ENCODE assay signal across 8 cellular contexts in genomic region chr12:113299619-113300237, GRCh38. TPM values are rescaled to one million over a fixed set of nuclear protein-coding genes. Genes with fewer than 3 reads are reported as not detected.
A peak's percentile ranks its signal among the peaks of the same experiment; 100 is the strongest.
DNase-seq lines count a peak whose midpoint lies in the region; ATAC-seq and TF ChIP-seq lines count a peak whose summit lies in the region.

No MANE protein-coding gene starts in this region.

- H2AFZ ChIP-seq in fibroblast of lung (ENCODE audit: low read length) = peak overlapping the region; percentile 30
- H2AFZ ChIP-seq in osteoblast (ENCODE audit: low read length) = peak overlapping the region; percentile 93

- no peaks in the 10 kb centered on the region for H3K9me3 ChIP-seq in Panc1 (ENCODE audit: control insufficient read depth, insufficient read depth, low read depth, low read length)
- H3K9me3 ChIP-seq in fibroblast of lung (ENCODE audit: control insufficient read depth, insufficient read depth, low read depth, low read length) = no peaks in the 10 kb centered on the region
- H3K9me3 ChIP-seq in osteoblast (ENCODE audit: low read depth, low read length) = no peaks in the 10 kb centered on the region

- TF ChIP-seq CTCF in Panc1 (IDR thresholded peaks at IDR 0.05) (no peak), fibroblast of lung (conservative IDR thresholded peaks at IDR 0.05 in 1 of 2, IDR thresholded peaks at IDR 0.05 in 1 of 2; ENCODE audit: low read depth in 1 of 2, low read length in 2 of 2) (no peak), osteoblast (IDR thresholded peaks at IDR 0.05; ENCODE audit: extremely low read depth, low read depth, low read length) (no peak)

- H3K36me3 ChIP-seq in Panc1 (ENCODE audit: control insufficient read depth, insufficient read depth, low read length) = no peaks in the 10 kb centered on the region
- H3K36me3 ChIP-seq in fibroblast of lung (ENCODE audit: control insufficient read depth, insufficient read depth, low read length) = no peaks in the 10 kb centered on the region
- H3K36me3 ChIP-seq in osteoblast (ENCODE audit: insufficient read depth, low read length) = peaks cover 7% of the 10 kb centered on the region

- ATAC-seq in Panc1 = peak; percentile 83
- no peak for ATAC-seq in GM19452 (IDR thresholded peaks at IDR 0.05; ENCODE audit: unreplicated experiment)
- ATAC-seq in GM21360 (IDR thresholded peaks at IDR 0.05; ENCODE audit: unreplicated experiment) = no peak

- DNase-seq in DMS79 treated with DMSO at 0.1 percent for 48 hours (lab: John Stamatoyannopoulos, UW) (peak; percentile 65), Panc1 (ENCODE audit: low read depth, low spot score) (peak; percentile 28), fibroblast of lung (ENCODE audit: low read depth in 2 of 2) (peak; percentile 81 to 87), osteoblast (ENCODE audit: insufficient read length, low spot score, missing footprints) (peak; percentile 99), cortex of kidney (lab: John Stamatoyannopoulos, UW) (no peak), NCI-H146 treated with DMSO at 0.1 percent for 48 hours (lab: John Stamatoyannopoulos, UW; ENCODE audit: unreplicated experiment) (no peak)

- CTCF ChIA-PET in Panc1 (lab: Charles Lee) = no interaction called here

- H3K4me1 ChIP-seq in Panc1 (ENCODE audit: control insufficient read depth, insufficient read depth, low read length) = peaks cover 8% of the 10 kb centered on the region
- peaks cover 12% of the 10 kb centered on the region for H3K4me1 ChIP-seq in fibroblast of lung (ENCODE audit: control insufficient read depth, extremely low read depth, insufficient read depth, low read length)
- peaks cover 14% of the 10 kb centered on the region for H3K4me1 ChIP-seq in osteoblast (ENCODE audit: insufficient read depth, low read length)

- H3K4me3 ChIP-seq in Panc1 (ENCODE audit: low read depth in 2 of 2, low read length in 2 of 2) (no peak overlapping the region), fibroblast of lung (replicated peaks in 1 of 4; ENCODE audit: control extremely low read depth in 1 of 4, insufficient read depth in 1 of 4, low read depth in 3 of 4, low read length in 4 of 4) (no peak overlapping the region), osteoblast (ENCODE audit: insufficient read depth, low read length) (peak overlapping the region; percentile 45)

- no peak overlapping the region for H3K27ac ChIP-seq in Panc1 (ENCODE audit: low read length)
- H3K27ac ChIP-seq in fibroblast of lung (ENCODE audit: insufficient read depth, low read length) = peak overlapping the region; percentile 59
- peak overlapping the region; percentile 70 for H3K27ac ChIP-seq in osteoblast (ENCODE audit: low read depth, low read length)

- no peaks in the 10 kb centered on the region for H3K27me3 ChIP-seq in Panc1 (ENCODE audit: control insufficient read depth, insufficient read depth, low read length)
- H3K27me3 ChIP-seq in fibroblast of lung (ENCODE audit: control insufficient read depth, insufficient read depth, low read length) = no peaks in the 10 kb centered on the region
- H3K27me3 ChIP-seq in osteoblast (ENCODE audit: insufficient read depth, low read length) = no peaks in the 10 kb centered on the region

- H4K20me1 ChIP-seq in fibroblast of lung (ENCODE audit: control insufficient read depth, extremely low read depth, insufficient read depth, low read length) = no peaks in the 10 kb centered on the region
- no peaks in the 10 kb centered on the region for H4K20me1 ChIP-seq in osteoblast (ENCODE audit: insufficient read depth, low read length)

- no TSS peak for BruUV-seq in Panc1 (replicated peaks; lab: Mats Ljungman, UMichigan)

- H3K9ac ChIP-seq in fibroblast of lung (ENCODE audit: insufficient read depth, low read length) = no peak overlapping the region

- intact Hi-C loops in Panc1 (cut with micrococcal nuclease; ENCODE audit: unreplicated experiment) = no loop called here

- in situ Hi-C loops in Panc1 (cut with HindIII; ENCODE audit: low pct_unique_long_range_greater_than_20kb, low sequenced_read_pairs) = no loop called here

- H3K4me2 ChIP-seq in fibroblast of lung (ENCODE audit: extremely low read depth, insufficient read depth, low read length) (peak overlapping the region; percentile 64), osteoblast (ENCODE audit: insufficient read depth, low read length) (peak overlapping the region; percentile 66)

- POLR2A ChIA-PET in Panc1 (lab: Charles Lee) = no interaction called here

- H3K79me2 ChIP-seq in fibroblast of lung (ENCODE audit: control insufficient read depth, insufficient read depth, low read length) (no peaks in the 10 kb centered on the region), osteoblast (ENCODE audit: insufficient read depth, low read length) (no peaks in the 10 kb centered on the region)

RNA-seq across cellular contexts. Expression of gene SLC8B1, which starts 35.2 kb away (rescaled TPM):
- 26.7 TPM for total RNA-seq in Panc1 (2021; ENCODE audit: unreplicated experiment)
- 27.4 TPM for polyA plus RNA-seq in Panc1 (2012; ENCODE audit: insufficient read length)
- total RNA-seq in fibroblast of lung = 14.6 and 16.8 TPM in 2 replicates
- 10.4 and 16.7 TPM in 2 replicates for polyA plus RNA-seq in fibroblast of lung
- 9.4 and 14.3 TPM in 2 replicates for polyA plus RNA-seq in fibroblast of lung (2012)
- 69.9 and 147 TPM in 2 replicates for polyA minus RNA-seq in fibroblast of lung (ENCODE audit: low replicate concordance)
- total RNA-seq in osteoblast = 16.5 and 19.5 TPM in 2 replicates

RNA-seq across cellular contexts. Expression of gene PLBD2, which starts 58.7 kb away (rescaled TPM):
- total RNA-seq in Panc1 (2021; ENCODE audit: unreplicated experiment) = 69.7 TPM
- polyA plus RNA-seq in Panc1 (2012; ENCODE audit: insufficient read length) = 51.4 TPM
- 28.2 and 35.5 TPM in 2 replicates for total RNA-seq in fibroblast of lung
- 11.7 and 11.9 TPM in 2 replicates for polyA plus RNA-seq in fibroblast of lung
- 48.5 and 61.6 TPM in 2 replicates for polyA plus RNA-seq in fibroblast of lung (2012)
- 72.0 and 104 TPM in 2 replicates for polyA minus RNA-seq in fibroblast of lung (ENCODE audit: low replicate concordance)
- total RNA-seq in osteoblast = 64.8 and 69.1 TPM in 2 replicates

Comparison
In these comparisons a context has a peak if more than half of its experiments do, and no peak if none do; other contexts are left out.
1. DNase-seq: peak in DMS79 treated with DMSO at 0.1 percent for 48 hours (single experiment), Panc1 (single experiment), fibroblast of lung (2 of 2) and osteoblast (single experiment); none in cortex of kidney (single experiment) and NCI-H146 treated with DMSO at 0.1 percent for 48 hours (single experiment).